ENCODE assay signal across 10 cellular contexts in the genomic region with DNA sequence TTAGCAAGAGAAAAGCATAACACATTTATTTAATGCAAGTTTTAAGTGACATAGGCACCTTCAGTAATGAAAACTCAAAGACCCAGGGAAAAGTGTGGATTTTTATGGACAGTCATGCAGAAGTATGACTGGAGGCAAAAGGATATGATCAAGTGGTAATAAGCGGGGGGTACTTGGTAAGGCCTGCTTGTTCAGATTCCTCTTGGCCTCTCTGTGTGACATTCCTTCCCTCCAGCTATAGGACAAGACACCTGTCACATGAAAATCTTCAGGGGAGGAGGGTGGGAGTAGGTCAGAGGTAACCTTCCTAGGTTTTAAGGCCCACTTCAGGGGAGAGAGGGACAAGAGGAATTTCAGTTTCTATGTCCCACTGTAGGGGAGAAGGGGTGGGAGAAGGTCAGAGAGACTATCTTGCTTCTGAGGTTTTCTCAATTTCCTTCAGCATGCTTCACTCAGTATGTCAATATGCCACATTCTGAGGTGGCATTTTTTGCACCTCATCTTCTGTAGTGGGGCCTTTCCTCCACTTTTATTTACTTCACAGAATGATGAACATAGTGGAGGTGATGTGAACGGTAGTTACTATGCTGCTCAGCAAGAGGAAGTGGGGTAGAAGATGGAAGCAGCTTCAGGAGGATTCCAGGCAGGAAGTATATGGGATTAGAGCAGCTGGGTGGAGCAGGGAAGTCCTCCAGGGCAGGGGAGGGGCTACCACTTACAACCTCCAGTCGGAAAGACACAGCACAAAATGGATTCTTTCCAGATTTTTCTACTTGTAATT.
DNase-seq lines count a peak whose midpoint lies in the region; ATAC-seq and TF ChIP-seq lines count a peak whose summit lies in the region.
"Had no signal": no experiment of that assay in that cellular context is flagged by ENCODE, and none has a peak within 500 bp of the region (broad histone marks: within the 10 kb centered on the region; RNA-seq: fewer than 3 reads in every experiment).

No MANE protein-coding gene starts in this region.

- H4K20me1 ChIP-seq in DOHH2 (ENCODE audit: control insufficient read depth, insufficient read depth, low read depth, low read length) = no peaks in the 10 kb centered on the region

- H3K27ac ChIP-seq in A673 (ENCODE audit: low read depth, low read length, poor library complexity, severe bottlenecking) = no peak overlapping the region
- H3K27ac ChIP-seq in DOHH2 (ENCODE audit: low read depth, low read length) = peak overlapping the region; percentile 84

- no peaks in the 10 kb centered on the region for H3K79me2 ChIP-seq in DOHH2 (ENCODE audit: control insufficient read depth, low read length)

- no peaks in the 10 kb centered on the region for H3K27me3 ChIP-seq in A673 (replicated peaks; ENCODE audit: insufficient read depth, low read depth, low read length, poor library complexity)
- no peaks in the 10 kb centered on the region for H3K27me3 ChIP-seq in DOHH2 (ENCODE audit: control insufficient read depth, low read length)

- H3F3A ChIP-seq in DOHH2 (ENCODE audit: control insufficient read depth, insufficient read depth) = peaks cover 8% of the 10 kb centered on the region

- POLR2A ChIA-PET in A673 (lab: Charles Lee; ENCODE audit: low non-redundant PET) = interaction anchor here (0.6 kb wide), 1 partner anchor 96 kb away, joined by 3 read pairs; no protein-coding TSS in a partner anchor

- no peaks in the 10 kb centered on the region for H3K9me2 ChIP-seq in DOHH2 (replicated peaks; ENCODE audit: control insufficient read depth, low read length)

- no peak for ATAC-seq in GM18519 (IDR thresholded peaks at IDR 0.05; ENCODE audit: low FRiP score, unreplicated experiment)

- CTCF ChIA-PET in A673 (lab: Charles Lee) = no interaction called here

- no peak overlapping the region for H3K4me3 ChIP-seq in A673 (ENCODE audit: low read depth, low read length, poor library complexity, severe bottlenecking)
- peak overlapping the region; percentile 53 for H3K4me3 ChIP-seq in DOHH2 (ENCODE audit: low read length)
- no peak overlapping the region for H3K4me3 ChIP-seq in fibroblast of the aortic adventitia (ENCODE audit: low read depth, low read length)

- no TSS peak for BruUV-seq in A673 (replicated peaks; lab: Mats Ljungman, UMichigan)

- peak overlapping the region; percentile 64 for H3K4me2 ChIP-seq in DOHH2 (ENCODE audit: low read length)

- intact Hi-C loops in A673 (cut with micrococcal nuclease; ENCODE audit: unreplicated experiment) = no loop called here

- TF ChIP-seq CTCF in A673 (conservative IDR thresholded peaks at IDR 0.05; ENCODE audit: low read depth, low read length) (no peak), DOHH2 (IDR thresholded peaks at IDR 0.05; ENCODE audit: low read depth, low read length, poor library complexity, severe bottlenecking) (no peak), fibroblast of the aortic adventitia (IDR thresholded peaks at IDR 0.05; ENCODE audit: insufficient read depth, low read length) (no peak)

- no peaks in the 10 kb centered on the region for H3K36me3 ChIP-seq in A673 (ENCODE audit: insufficient read depth, low read length, poor library complexity, severe bottlenecking)
- H3K36me3 ChIP-seq in DOHH2 (ENCODE audit: control insufficient read depth, low read length) = peaks cover 18% of the 10 kb centered on the region

- H3K4me1 ChIP-seq in A673 (ENCODE audit: insufficient read depth, low read length, poor library complexity, severe bottlenecking) (peaks cover 5% of the 10 kb centered on the region), DOHH2 (ENCODE audit: control insufficient read depth, low read length) (peaks cover 61% of the 10 kb centered on the region)

- H3K9me3 ChIP-seq in A673 (ENCODE audit: low read depth, low read length, poor library complexity, severe bottlenecking) (no peaks in the 10 kb centered on the region), DOHH2 (ENCODE audit: control insufficient read depth, insufficient read depth, low read length) (peaks cover 20% of the 10 kb centered on the region)

- peak; percentile 20 for DNase-seq in A673 (ENCODE audit: low spot score)
- DNase-seq in NCI-H526 (lab: John Stamatoyannopoulos, UW) = peak; percentile 36 to 80
- peak; percentile 21 for DNase-seq in fibroblast of the aortic adventitia (ENCODE audit: low read depth)
- no peak for DNase-seq in nucleus accumbens (lab: John Stamatoyannopoulos, UW)
- DNase-seq in GM19240 (ENCODE audit: insufficient read length, low spot score) = no peak
- no peak for DNase-seq in kidney glomerular epithelial cell (lab: John Stamatoyannopoulos, UW)
- DNase-seq: activated T-cell treated with anti-CD3 and anti-CD28 coated beads, Interleukin-2, amount 50 U/mL, for 4 hours; DND-41 had no signal

Comparison
In these comparisons a context has a peak if more than half of its experiments do, and no peak if none do; other contexts are left out.
1. DNase-seq: peak in A673 (single experiment), NCI-H526 (2 of 2) and fibroblast of the aortic adventitia (single experiment); none in nucleus accumbens (0 of 56), GM19240 (single experiment) and kidney glomerular epithelial cell (single experiment).